Comparison of ENCODE assay signal across 8 cellular contexts in the genomic region with DNA sequence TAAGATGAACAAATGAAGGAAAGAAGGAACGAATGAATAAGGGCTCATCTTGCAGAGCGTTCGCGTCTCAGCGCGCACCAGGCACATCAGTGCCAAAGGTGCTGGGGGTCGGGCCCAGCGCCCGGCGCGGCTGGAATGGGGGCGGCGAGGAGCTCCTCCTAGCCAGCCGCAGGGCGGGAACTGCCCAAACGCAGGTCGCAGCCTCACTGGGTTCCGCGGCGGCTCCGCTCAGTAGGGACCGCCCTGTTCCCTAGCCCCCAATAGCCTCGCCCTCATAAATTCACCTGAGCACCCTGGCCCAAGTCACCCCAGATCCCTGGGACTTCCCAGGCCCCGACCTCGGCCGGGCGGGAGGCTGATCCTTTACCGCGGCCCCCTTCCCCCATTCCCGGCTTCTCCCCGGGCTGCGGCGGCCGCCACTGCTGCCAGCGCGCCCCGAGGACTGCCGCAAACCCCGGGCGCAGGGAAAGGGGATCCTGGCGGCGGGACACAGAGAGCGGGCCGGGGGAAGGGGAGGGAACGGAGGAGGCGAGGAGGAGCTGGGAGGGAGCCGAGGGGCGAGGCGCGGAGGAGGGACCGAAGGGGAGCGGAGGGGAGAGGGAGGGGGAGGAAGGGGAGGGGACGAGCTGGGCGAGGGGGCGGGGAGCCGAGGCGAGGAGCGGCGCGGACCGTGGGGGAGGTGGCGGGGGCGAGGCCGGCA. TPM values are rescaled to one million over a fixed set of nuclear protein-coding genes. Genes with fewer than 3 reads are reported as not detected.
A peak's percentile ranks its signal among the peaks of the same experiment; 100 is the strongest.
DNase-seq lines count a peak whose midpoint lies in the region; ATAC-seq lines count a peak whose summit lies in the region.

No MANE protein-coding gene starts in this region.

- H3K27ac Mint-ChIP-seq in naive thymus-derived CD8-positive, alpha-beta T cell, result no peak overlapping the region

- peaks cover 2 to 9% (median 5%) of the 10 kb centered on the region in 4 donors for H3K4me1 Mint-ChIP-seq in naive thymus-derived CD8-positive, alpha-beta T cell

- H3K27me3 Mint-ChIP-seq in naive thymus-derived CD8-positive, alpha-beta T cell, result peaks cover 27 to 85% (median 63%) of the 10 kb centered on the region in 5 donors

- DNase-seq in DMS79 treated with DMSO at 0.1 percent for 48 hours (lab: John Stamatoyannopoulos, UW) (peak; percentile 70), NCI-H2227 (lab: John Stamatoyannopoulos, UW; ENCODE audit: unreplicated experiment) (peak; percentile 79), cerebellum (ENCODE audit: low spot score) (peak; percentile 91), CD1c-positive myeloid dendritic cell (ENCODE audit: extremely low spot score) (no peak), NOMO-1 (lab: John Stamatoyannopoulos, UW; ENCODE audit: unreplicated experiment in 2 of 2) (no peak), RKO (ENCODE audit: low spot score) (no peak)
- peak in 1 of 10 donors; percentile 11 for DNase-seq in naive thymus-derived CD8-positive, alpha-beta T cell

- no peaks in the 10 kb centered on the region for H3K9me3 Mint-ChIP-seq in naive thymus-derived CD8-positive, alpha-beta T cell

- peak overlapping the region; percentile 64 to 87 (median 80) for H3K4me3 Mint-ChIP-seq in naive thymus-derived CD8-positive, alpha-beta T cell

- POLR2A ChIA-PET in naive thymus-derived CD8-positive, alpha-beta T cell (lab: Charles Lee), result no interaction called here

- no peaks in the 10 kb centered on the region for H3K36me3 Mint-ChIP-seq in naive thymus-derived CD8-positive, alpha-beta T cell

- peak in 1 of 2 donors; percentile 30 for ATAC-seq in naive thymus-derived CD8-positive, alpha-beta T cell
- ATAC-seq in GM19395 (IDR thresholded peaks at IDR 0.05; ENCODE audit: unreplicated experiment), result no peak

RNA-seq across cellular contexts. Expression of a gene that starts 0.4 kb away (rescaled TPM):
- total RNA-seq in cerebellum, result 7.5 TPM
- not detected for total RNA-seq in naive thymus-derived CD8-positive, alpha-beta T cell
- polyA plus RNA-seq in naive thymus-derived CD8-positive, alpha-beta T cell, result not detected

Comparison
In these comparisons a context has a peak if more than half of its experiments do, and no peak if none do; other contexts are left out.
1. DNase-seq: peak in DMS79 treated with DMSO at 0.1 percent for 48 hours (single experiment), NCI-H2227 (single experiment) and cerebellum (single experiment); none in CD1c-positive myeloid dendritic cell (single experiment), NOMO-1 (0 of 2) and RKO (single experiment).